Comparison of ENCODE assay signal across 1 cellular context in genomic region chr6:16128759-16129622, GRCh38.
TF ChIP-seq lines count a peak whose summit lies in the region.

TSS of gene MYLIP (plus strand) at chr6:16129086. CDS start at chr6:16129323, 237 bp downstream.

TF ChIP-seq in HEK293, 187 proteins besides CTCF, POLR2A, EP300 and RAD21 (continued from another document and continues in another):
- no peak for TF ChIP-seq ZNF677 (tag by site-specific recombination; IDR thresholded peaks at IDR 0.05)
- TF ChIP-seq GLI2 (tag by site-specific recombination; IDR thresholded peaks at IDR 0.05; ENCODE audit: borderline replicate concordance, low read depth): no peak
- TF ChIP-seq ZNF645 (tag by site-specific recombination; IDR thresholded peaks at IDR 0.05): 0 out of 2 replicates have a peak, but pooled peaks have one; percentile 81
- TF ChIP-seq ZNF792 (tag by site-specific recombination; IDR thresholded peaks at IDR 0.05): peak; percentile 83; the same call in 1 of the 2 replicates
- no peak for TF ChIP-seq ZNF16 (tag by site-specific recombination; IDR thresholded peaks at IDR 0.05; ENCODE audit: low read depth)
- peak; percentile 88 for TF ChIP-seq GLIS1 (tag by site-specific recombination; IDR thresholded peaks at IDR 0.05)
- peak; percentile 96 for TF ChIP-seq ZNF341 (tag by site-specific recombination; IDR thresholded peaks at IDR 0.05; ENCODE audit: low read depth)
- no peak for TF ChIP-seq ZNF670 (tag by site-specific recombination; IDR thresholded peaks at IDR 0.05; ENCODE audit: low read depth)
- TF ChIP-seq, protein P1, sequence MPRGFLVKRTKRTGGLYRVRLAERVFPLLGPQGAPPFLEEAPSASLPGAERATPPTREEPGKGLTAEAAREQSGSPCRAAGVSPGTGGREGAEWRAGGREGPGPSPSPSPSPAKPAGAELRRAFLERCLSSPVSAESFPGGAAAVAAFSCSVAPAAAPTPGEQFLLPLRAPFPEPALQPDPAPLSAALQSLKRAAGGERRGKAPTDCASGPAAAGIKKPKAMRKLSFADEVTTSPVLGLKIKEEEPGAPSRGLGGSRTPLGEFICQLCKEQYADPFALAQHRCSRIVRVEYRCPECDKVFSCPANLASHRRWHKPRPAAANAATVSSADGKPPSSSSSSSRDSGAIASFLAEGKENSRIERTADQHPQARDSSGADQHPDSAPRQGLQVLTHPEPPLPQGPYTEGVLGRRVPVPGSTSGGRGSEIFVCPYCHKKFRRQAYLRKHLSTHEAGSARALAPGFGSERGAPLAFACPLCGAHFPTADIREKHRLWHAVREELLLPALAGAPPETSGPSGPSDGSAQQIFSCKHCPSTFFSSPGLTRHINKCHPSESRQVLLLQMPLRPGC (tag by site-specific recombination; IDR thresholded peaks at IDR 0.05): no peak
- peak; percentile 61 for TF ChIP-seq PRDM10 (tag by site-specific recombination; IDR thresholded peaks at IDR 0.05)
- no peak for TF ChIP-seq ZNF140 (tag by site-specific recombination; IDR thresholded peaks at IDR 0.05)
- TF ChIP-seq ZNF174 (tag by site-specific recombination; IDR thresholded peaks at IDR 0.05): no peak
- TF ChIP-seq ZSCAN4 (tag by site-specific recombination; IDR thresholded peaks at IDR 0.05): no peak
- no peak for TF ChIP-seq ZNF366 (tag by site-specific recombination; conservative IDR thresholded peaks at IDR 0.05)
- peak; percentile 73; the same call in 1 of the 2 replicates for TF ChIP-seq ZNF239 (tag by site-specific recombination; IDR thresholded peaks at IDR 0.05)
- 0 out of 2 replicates have a peak, but pooled peaks have one; percentile 37 for TF ChIP-seq HOXC10 (CRISPR knock-in tag; IDR thresholded peaks at IDR 0.05)
- peak; percentile 72; the same call in 1 of the 2 replicates for TF ChIP-seq ZNF843 (tag by site-specific recombination; IDR thresholded peaks at IDR 0.05)
- TF ChIP-seq ZBTB20 (tag by site-specific recombination; IDR thresholded peaks at IDR 0.05): peak; percentile 70; the same call in 1 of the 2 replicates
- TF ChIP-seq, protein P2, sequence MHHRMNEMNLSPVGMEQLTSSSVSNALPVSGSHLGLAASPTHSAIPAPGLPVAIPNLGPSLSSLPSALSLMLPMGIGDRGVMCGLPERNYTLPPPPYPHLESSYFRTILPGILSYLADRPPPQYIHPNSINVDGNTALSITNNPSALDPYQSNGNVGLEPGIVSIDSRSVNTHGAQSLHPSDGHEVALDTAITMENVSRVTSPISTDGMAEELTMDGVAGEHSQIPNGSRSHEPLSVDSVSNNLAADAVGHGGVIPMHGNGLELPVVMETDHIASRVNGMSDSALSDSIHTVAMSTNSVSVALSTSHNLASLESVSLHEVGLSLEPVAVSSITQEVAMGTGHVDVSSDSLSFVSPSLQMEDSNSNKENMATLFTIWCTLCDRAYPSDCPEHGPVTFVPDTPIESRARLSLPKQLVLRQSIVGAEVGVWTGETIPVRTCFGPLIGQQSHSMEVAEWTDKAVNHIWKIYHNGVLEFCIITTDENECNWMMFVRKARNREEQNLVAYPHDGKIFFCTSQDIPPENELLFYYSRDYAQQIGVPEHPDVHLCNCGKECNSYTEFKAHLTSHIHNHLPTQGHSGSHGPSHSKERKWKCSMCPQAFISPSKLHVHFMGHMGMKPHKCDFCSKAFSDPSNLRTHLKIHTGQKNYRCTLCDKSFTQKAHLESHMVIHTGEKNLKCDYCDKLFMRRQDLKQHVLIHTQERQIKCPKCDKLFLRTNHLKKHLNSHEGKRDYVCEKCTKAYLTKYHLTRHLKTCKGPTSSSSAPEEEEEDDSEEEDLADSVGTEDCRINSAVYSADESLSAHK (tag by site-specific recombination; IDR thresholded peaks at IDR 0.05): 0 out of 2 replicates have a peak, but pooled peaks have one; percentile 45
- no peak for TF ChIP-seq ZNF132 (tag by site-specific recombination; IDR thresholded peaks at IDR 0.05; ENCODE audit: borderline replicate concordance)
- TF ChIP-seq ZNF529 (tag by site-specific recombination; IDR thresholded peaks at IDR 0.05; ENCODE audit: insufficient replicate concordance): no peak
- TF ChIP-seq ZNF704 (tag by site-specific recombination; IDR thresholded peaks at IDR 0.05): no peak
- TF ChIP-seq ZNF23 (tag by site-specific recombination; IDR thresholded peaks at IDR 0.05; ENCODE audit: borderline replicate concordance): 0 out of 2 replicates have a peak, but pooled peaks have one; percentile 42
- TF ChIP-seq ZNF777 (tag by site-specific recombination; IDR thresholded peaks at IDR 0.05; ENCODE audit: borderline replicate concordance): no peak
- no peak for TF ChIP-seq ZNF266 (tag by site-specific recombination; IDR thresholded peaks at IDR 0.05; ENCODE audit: low read depth)
- no peak for TF ChIP-seq ZNF311 (tag by site-specific recombination; IDR thresholded peaks at IDR 0.05; ENCODE audit: borderline replicate concordance)
- TF ChIP-seq, protein P3, sequence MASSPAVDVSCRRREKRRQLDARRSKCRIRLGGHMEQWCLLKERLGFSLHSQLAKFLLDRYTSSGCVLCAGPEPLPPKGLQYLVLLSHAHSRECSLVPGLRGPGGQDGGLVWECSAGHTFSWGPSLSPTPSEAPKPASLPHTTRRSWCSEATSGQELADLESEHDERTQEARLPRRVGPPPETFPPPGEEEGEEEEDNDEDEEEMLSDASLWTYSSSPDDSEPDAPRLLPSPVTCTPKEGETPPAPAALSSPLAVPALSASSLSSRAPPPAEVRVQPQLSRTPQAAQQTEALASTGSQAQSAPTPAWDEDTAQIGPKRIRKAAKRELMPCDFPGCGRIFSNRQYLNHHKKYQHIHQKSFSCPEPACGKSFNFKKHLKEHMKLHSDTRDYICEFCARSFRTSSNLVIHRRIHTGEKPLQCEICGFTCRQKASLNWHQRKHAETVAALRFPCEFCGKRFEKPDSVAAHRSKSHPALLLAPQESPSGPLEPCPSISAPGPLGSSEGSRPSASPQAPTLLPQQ (tag by site-specific recombination; IDR thresholded peaks at IDR 0.05): peak; percentile 85
- TF ChIP-seq, protein P4, sequence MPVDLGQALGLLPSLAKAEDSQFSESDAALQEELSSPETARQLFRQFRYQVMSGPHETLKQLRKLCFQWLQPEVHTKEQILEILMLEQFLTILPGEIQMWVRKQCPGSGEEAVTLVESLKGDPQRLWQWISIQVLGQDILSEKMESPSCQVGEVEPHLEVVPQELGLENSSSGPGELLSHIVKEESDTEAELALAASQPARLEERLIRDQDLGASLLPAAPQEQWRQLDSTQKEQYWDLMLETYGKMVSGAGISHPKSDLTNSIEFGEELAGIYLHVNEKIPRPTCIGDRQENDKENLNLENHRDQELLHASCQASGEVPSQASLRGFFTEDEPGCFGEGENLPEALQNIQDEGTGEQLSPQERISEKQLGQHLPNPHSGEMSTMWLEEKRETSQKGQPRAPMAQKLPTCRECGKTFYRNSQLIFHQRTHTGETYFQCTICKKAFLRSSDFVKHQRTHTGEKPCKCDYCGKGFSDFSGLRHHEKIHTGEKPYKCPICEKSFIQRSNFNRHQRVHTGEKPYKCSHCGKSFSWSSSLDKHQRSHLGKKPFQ (tag by site-specific recombination; IDR thresholded peaks at IDR 0.05): no peak; the same call in none of the 2 replicates
- 0 out of 2 replicates have a peak, but pooled peaks have one; percentile 65 for TF ChIP-seq OVOL3 (tag by site-specific recombination; IDR thresholded peaks at IDR 0.05)
- TF ChIP-seq ZNF610 (tag by site-specific recombination; IDR thresholded peaks at IDR 0.05; ENCODE audit: borderline replicate concordance): peak; percentile 53; the same call in 1 of the 2 replicates
- TF ChIP-seq ZNF155 (tag by site-specific recombination; IDR thresholded peaks at IDR 0.05): no peak
- no peak for TF ChIP-seq ZBTB6 (tag by site-specific recombination; IDR thresholded peaks at IDR 0.05)
- TF ChIP-seq, protein P5, sequence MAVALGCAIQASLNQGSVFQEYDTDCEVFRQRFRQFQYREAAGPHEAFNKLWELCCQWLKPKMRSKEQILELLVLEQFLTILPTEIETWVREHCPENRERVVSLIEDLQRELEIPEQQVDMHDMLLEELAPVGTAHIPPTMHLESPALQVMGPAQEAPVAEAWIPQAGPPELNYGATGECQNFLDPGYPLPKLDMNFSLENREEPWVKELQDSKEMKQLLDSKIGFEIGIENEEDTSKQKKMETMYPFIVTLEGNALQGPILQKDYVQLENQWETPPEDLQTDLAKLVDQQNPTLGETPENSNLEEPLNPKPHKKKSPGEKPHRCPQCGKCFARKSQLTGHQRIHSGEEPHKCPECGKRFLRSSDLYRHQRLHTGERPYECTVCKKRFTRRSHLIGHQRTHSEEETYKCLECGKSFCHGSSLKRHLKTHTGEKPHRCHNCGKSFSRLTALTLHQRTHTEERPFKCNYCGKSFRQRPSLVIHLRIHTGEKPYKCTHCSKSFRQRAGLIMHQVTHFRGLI (tag by site-specific recombination; IDR thresholded peaks at IDR 0.05): peak; percentile 84
- no peak for TF ChIP-seq ZNF473 (tag by site-specific recombination; IDR thresholded peaks at IDR 0.05)
- TF ChIP-seq, protein P6, sequence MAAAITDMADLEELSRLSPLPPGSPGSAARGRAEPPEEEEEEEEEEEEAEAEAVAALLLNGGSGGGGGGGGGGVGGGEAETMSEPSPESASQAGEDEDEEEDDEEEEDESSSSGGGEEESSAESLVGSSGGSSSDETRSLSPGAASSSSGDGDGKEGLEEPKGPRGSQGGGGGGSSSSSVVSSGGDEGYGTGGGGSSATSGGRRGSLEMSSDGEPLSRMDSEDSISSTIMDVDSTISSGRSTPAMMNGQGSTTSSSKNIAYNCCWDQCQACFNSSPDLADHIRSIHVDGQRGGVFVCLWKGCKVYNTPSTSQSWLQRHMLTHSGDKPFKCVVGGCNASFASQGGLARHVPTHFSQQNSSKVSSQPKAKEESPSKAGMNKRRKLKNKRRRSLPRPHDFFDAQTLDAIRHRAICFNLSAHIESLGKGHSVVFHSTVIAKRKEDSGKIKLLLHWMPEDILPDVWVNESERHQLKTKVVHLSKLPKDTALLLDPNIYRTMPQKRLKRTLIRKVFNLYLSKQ (tag by site-specific recombination; IDR thresholded peaks at IDR 0.05; ENCODE audit: borderline replicate concordance): no peak
- 0 out of 2 replicates have a peak, but pooled peaks have one; percentile 21 for TF ChIP-seq KLF1 (tag by site-specific recombination; IDR thresholded peaks at IDR 0.05)
- TF ChIP-seq ZNF37A (tag by site-specific recombination; IDR thresholded peaks at IDR 0.05): no peak
- TF ChIP-seq ZNF654 (tag by site-specific recombination; IDR thresholded peaks at IDR 0.05; ENCODE audit: low read depth): peak; percentile 39
- TF ChIP-seq ZNF560 (tag by site-specific recombination; IDR thresholded peaks at IDR 0.05; ENCODE audit: borderline replicate concordance): no peak
